18 cellular contexts compared by ENCODE assay signal in the genomic region with DNA sequence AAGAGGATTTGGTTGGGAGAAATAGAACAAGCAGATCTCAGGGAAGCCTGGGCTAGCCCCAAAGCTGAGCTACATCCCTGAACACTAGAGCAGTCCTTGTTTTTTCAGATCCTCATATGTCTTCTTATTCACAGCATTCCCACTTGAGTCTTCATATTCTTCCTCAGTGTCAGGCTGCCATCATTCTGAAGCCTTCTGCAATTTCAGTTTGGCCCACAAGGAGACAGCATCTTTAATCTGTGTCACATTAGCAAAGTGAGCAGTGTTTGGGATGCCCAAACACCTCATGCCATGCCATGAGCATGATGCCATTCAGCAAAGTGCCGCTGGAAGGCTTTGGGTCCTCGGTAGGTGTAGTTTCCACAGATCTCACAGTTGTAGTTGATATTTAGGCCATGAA. TPM values are rescaled to one million over a fixed set of nuclear protein-coding genes. Genes with fewer than 3 reads are reported as not detected.
DNase-seq lines count a peak whose midpoint lies in the region; ATAC-seq, FAIRE-seq and TF ChIP-seq lines count a peak whose summit lies in the region.
"Had no signal": no experiment of that assay in that cellular context is flagged by ENCODE, and none has a peak within 500 bp of the region (broad histone marks: within the 10 kb centered on the region; RNA-seq: fewer than 3 reads in every experiment).

No MANE protein-coding gene starts in this region.

- RAD21 ChIA-PET in HCT116 (lab: Charles Lee; ENCODE audit: low non-redundant PET in 1 of 2, low total read pairs in 2 of 2, uncharacterized antibody in 2 of 2, unreplicated experiment in 2 of 2), result no interaction called here

- no peaks in the 10 kb centered on the region for H3K79me2 ChIP-seq in HCT116 (ENCODE audit: insufficient read depth, low read length)

- DNase-seq in HCT116 (ENCODE audit: low read depth, low spot score), result no peak
- DNase-seq in WTC11 (ENCODE audit: low spot score), result no peak
- DNase-seq in fibroblast of mammary gland (ENCODE audit: low read depth), result no peak
- DNase-seq in SK-N-DZ (ENCODE audit: low spot score), result no peak
- DNase-seq in kidney, result no peak
- DNase-seq in endothelial cell (ENCODE audit: low spot score), result no peak
- DNase-seq: Caco-2, DMS79 treated with DMSO at 0.1 percent for 48 hours, IMR-90, NCI-H146, NCI-H2107, NCI-H226, NCI-H526 treated with DMSO at 0.1 percent for 48 hours had no signal

- H3K9me2 ChIP-seq in HCT116 (ENCODE audit: insufficient read depth), result no peaks in the 10 kb centered on the region

- H3K36me3 ChIP-seq in HCT116 (ENCODE audit: control insufficient read depth in 1 of 2, insufficient read depth in 2 of 2, low read length in 2 of 2), result no peaks in the 10 kb centered on the region
- H3K36me3 ChIP-seq in kidney (ENCODE audit: control insufficient read depth in 1 of 2, insufficient read depth in 2 of 2, low read length in 2 of 2), result peaks cover 11 to 23% of the 10 kb centered on the region in 2 donors

- TF ChIP-seq CTCF in 22Rv1 (IDR thresholded peaks at IDR 0.05) (peak; percentile 14; the same call in 1 of the 2 replicates), HCT116 (IDR thresholded peaks at IDR 0.05 in 2 of 3, conservative IDR thresholded peaks at IDR 0.05 in 1 of 3; ENCODE audit: borderline replicate concordance in 1 of 3, insufficient read depth in 1 of 3, low read depth in 2 of 3, low read length in 2 of 3) (peak in 2 of 3 experiments; percentile 19 to 44; a peak in 3 of 6 replicates), WTC11 (IDR thresholded peaks at IDR 0.05) (no peak), fibroblast of mammary gland (conservative IDR thresholded peaks at IDR 0.05; ENCODE audit: control insufficient read depth, insufficient read depth, low read depth, low read length) (peak; percentile 12), kidney (IDR thresholded peaks at IDR 0.05; ENCODE audit: borderline replicate concordance, extremely low read depth, insufficient read depth) (no peak), endothelial cell (IDR thresholded peaks at IDR 0.05; ENCODE audit: unreplicated experiment) (no peak)

- intact Hi-C loops in HCT116 (cut with micrococcal nuclease), result loop anchor here (5.0 kb wide), 1 partner anchor 34 kb away; no protein-coding TSS in a partner anchor
- intact Hi-C loops in kidney (cut with DNase I), result no loop called here

- FAIRE-seq in kidney (lab: Jason Lieb, UNC), result no peak
- FAIRE-seq: A204.1 had no signal

- H3K9me3 Mint-ChIP-seq in WTC11 (no peaks in the 10 kb centered on the region), endothelial cell (ENCODE audit: unreplicated experiment) (no peaks in the 10 kb centered on the region)
- H3K9me3 Mint-ChIP-seq: CD14-positive monocyte had no signal

- peak; percentile 58; the same call in 1 of the 2 replicates for ATAC-seq in HCT116
- peak; percentile 26; the same call in 1 of the 2 replicates for ATAC-seq in WTC11
- no peak for ATAC-seq in HG02642 (IDR thresholded peaks at IDR 0.05; ENCODE audit: poor library complexity, unreplicated experiment)
- ATAC-seq: Right ventricle myocardium inferior had no signal

- H3K27ac Mint-ChIP-seq in WTC11 (no peak overlapping the region), endothelial cell (ENCODE audit: unreplicated experiment) (no peak overlapping the region)
- H3K27ac Mint-ChIP-seq: CD14-positive monocyte had no signal

- TF ChIP-seq RAD21 in HCT116 (IDR thresholded peaks at IDR 0.05; ENCODE audit: low read depth), result no peak

- no peak for TF ChIP-seq POLR2A in HCT116 (IDR thresholded peaks at IDR 0.05; ENCODE audit: borderline replicate concordance, extremely low read depth, insufficient read depth, insufficient read length)

- H3K4me1 ChIP-seq in HCT116 (ENCODE audit: control insufficient read depth in 1 of 2, insufficient read depth in 2 of 2, low read length in 2 of 2), result no peaks in the 10 kb centered on the region
- no peaks in the 10 kb centered on the region for H3K4me1 ChIP-seq in kidney (ENCODE audit: control insufficient read depth in 1 of 2, insufficient read depth in 1 of 2, low read depth in 1 of 2, low read length in 2 of 2)
- H3K4me1 ChIP-seq: Caco-2 had no signal

- no peak overlapping the region for H3K4me2 ChIP-seq in HCT116 (ENCODE audit: low read length)

- H3K4me3 Mint-ChIP-seq in WTC11 (no peak overlapping the region), endothelial cell (ENCODE audit: unreplicated experiment) (no peak overlapping the region)
- H3K4me3 Mint-ChIP-seq: CD14-positive monocyte had no signal

- H2AFZ ChIP-seq in HCT116 (ENCODE audit: low read depth, low read length, poor library complexity, severe bottlenecking), result no peak overlapping the region

- no peak overlapping the region for H3K9ac ChIP-seq in HCT116 (ENCODE audit: low read length)
- no peak overlapping the region for H3K9ac ChIP-seq in kidney (ENCODE audit: low read length in 2 of 2)

- H3K27ac ChIP-seq in 22Rv1 (no peak overlapping the region), HCT116 (ENCODE audit: low read depth, low read length) (no peak overlapping the region), kidney (ENCODE audit: low read depth in 2 of 2, low read length in 2 of 2) (no peak overlapping the region)

- H3K27me3 ChIP-seq in HCT116 (ENCODE audit: insufficient read depth, low read length), result no peaks in the 10 kb centered on the region

- H4K20me1 ChIP-seq in HCT116 (ENCODE audit: insufficient read depth), result no peaks in the 10 kb centered on the region

- H3K36me3 Mint-ChIP-seq in WTC11 (peaks cover 24% of the 10 kb centered on the region), endothelial cell (ENCODE audit: low read depth, unreplicated experiment) (peaks cover 47% of the 10 kb centered on the region)

- POLR2A ChIA-PET in HCT116 (lab: Charles Lee) (no interaction called here), WTC11 (lab: Charles Lee) (no interaction called here)

- no peaks in the 10 kb centered on the region for H3K27me3 Mint-ChIP-seq in WTC11 (ENCODE audit: low read depth)
- peaks cover 7% of the 10 kb centered on the region for H3K27me3 Mint-ChIP-seq in endothelial cell (ENCODE audit: unreplicated experiment)

- CTCF ChIA-PET in HCT116 (lab: Charles Lee), result no interaction called here
- CTCF ChIA-PET in WTC11 (lab: Charles Lee), result interaction anchor here (1.5 to 2.0 kb wide), 2 partner anchors 17 to 18 kb away, joined by 5 to 11 read pairs; no protein-coding TSS in a partner anchor

- no TSS peak for BruUV-seq in HCT116 (replicated peaks; lab: Mats Ljungman, UMichigan)

- no peak overlapping the region for H3K4me3 ChIP-seq in HCT116 (replicated peaks in 1 of 2; ENCODE audit: low read depth in 1 of 2, low read length in 2 of 2)
- H3K4me3 ChIP-seq in fibroblast of mammary gland (ENCODE audit: control insufficient read depth, low read depth, low read length), result no peak overlapping the region
- no peak overlapping the region for H3K4me3 ChIP-seq in kidney (ENCODE audit: low read length in 2 of 2)

- H3K4me1 Mint-ChIP-seq in WTC11 (peaks cover 7% of the 10 kb centered on the region), endothelial cell (ENCODE audit: unreplicated experiment) (peaks cover 12% of the 10 kb centered on the region)
- H3K4me1 Mint-ChIP-seq: CD14-positive monocyte had no signal

- H3K9me3 ChIP-seq in HCT116 (ENCODE audit: control insufficient read depth in 1 of 2, insufficient read depth in 1 of 2, low read depth in 1 of 2, low read length in 2 of 2) (no peaks in the 10 kb centered on the region), kidney (ENCODE audit: control insufficient read depth in 1 of 2, low read length in 2 of 2) (no peaks in the 10 kb centered on the region)
- H3K9me3 ChIP-seq: Caco-2 had no signal

TF ChIP-seq in HCT116, 20 proteins besides CTCF, POLR2A, EP300 and RAD21:
- TF ChIP-seq ELF1 (IDR thresholded peaks at IDR 0.05; ENCODE audit: borderline replicate concordance, low read depth) (no peak), CEBPB (IDR thresholded peaks at IDR 0.05; ENCODE audit: low read depth) (no peak), FOSL1 (IDR thresholded peaks at IDR 0.05; ENCODE audit: low read depth) (no peak)

TF ChIP-seq in WTC11, 78 proteins besides CTCF, POLR2A, EP300 and RAD21 (continues in another document):
- TF ChIP-seq NR3C1 (CRISPR knock-in tag; conservative IDR thresholded peaks at IDR 0.05; ENCODE audit: low read depth) (no peak), JUN (CRISPR knock-in tag; IDR thresholded peaks at IDR 0.05) (no peak), CREB1 (CRISPR knock-in tag; IDR thresholded peaks at IDR 0.05) (no peak)
- TF ChIP-seq, protein P1, sequence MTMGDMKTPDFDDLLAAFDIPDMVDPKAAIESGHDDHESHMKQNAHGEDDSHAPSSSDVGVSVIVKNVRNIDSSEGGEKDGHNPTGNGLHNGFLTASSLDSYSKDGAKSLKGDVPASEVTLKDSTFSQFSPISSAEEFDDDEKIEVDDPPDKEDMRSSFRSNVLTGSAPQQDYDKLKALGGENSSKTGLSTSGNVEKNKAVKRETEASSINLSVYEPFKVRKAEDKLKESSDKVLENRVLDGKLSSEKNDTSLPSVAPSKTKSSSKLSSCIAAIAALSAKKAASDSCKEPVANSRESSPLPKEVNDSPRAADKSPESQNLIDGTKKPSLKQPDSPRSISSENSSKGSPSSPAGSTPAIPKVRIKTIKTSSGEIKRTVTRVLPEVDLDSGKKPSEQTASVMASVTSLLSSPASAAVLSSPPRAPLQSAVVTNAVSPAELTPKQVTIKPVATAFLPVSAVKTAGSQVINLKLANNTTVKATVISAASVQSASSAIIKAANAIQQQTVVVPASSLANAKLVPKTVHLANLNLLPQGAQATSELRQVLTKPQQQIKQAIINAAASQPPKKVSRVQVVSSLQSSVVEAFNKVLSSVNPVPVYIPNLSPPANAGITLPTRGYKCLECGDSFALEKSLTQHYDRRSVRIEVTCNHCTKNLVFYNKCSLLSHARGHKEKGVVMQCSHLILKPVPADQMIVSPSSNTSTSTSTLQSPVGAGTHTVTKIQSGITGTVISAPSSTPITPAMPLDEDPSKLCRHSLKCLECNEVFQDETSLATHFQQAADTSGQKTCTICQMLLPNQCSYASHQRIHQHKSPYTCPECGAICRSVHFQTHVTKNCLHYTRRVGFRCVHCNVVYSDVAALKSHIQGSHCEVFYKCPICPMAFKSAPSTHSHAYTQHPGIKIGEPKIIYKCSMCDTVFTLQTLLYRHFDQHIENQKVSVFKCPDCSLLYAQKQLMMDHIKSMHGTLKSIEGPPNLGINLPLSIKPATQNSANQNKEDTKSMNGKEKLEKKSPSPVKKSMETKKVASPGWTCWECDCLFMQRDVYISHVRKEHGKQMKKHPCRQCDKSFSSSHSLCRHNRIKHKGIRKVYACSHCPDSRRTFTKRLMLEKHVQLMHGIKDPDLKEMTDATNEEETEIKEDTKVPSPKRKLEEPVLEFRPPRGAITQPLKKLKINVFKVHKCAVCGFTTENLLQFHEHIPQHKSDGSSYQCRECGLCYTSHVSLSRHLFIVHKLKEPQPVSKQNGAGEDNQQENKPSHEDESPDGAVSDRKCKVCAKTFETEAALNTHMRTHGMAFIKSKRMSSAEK (CRISPR knock-in tag; IDR thresholded peaks at IDR 0.05; ENCODE audit: borderline replicate concordance), result no peak

RNA-seq across cellular contexts. Expression of a gene that starts 56.6 kb away (rescaled TPM):
- total RNA-seq in HCT116 (2021; ENCODE audit: unreplicated experiment), result 0.05 TPM
- 0.09 and 0.12 TPM in 2 replicates for polyA plus RNA-seq in HCT116 (2012)
- total RNA-seq in WTC11 (2021), result 0.37 to 0.79 TPM (median 0.71 TPM) in 3 replicates
- polyA plus RNA-seq in SK-N-DZ (2014; cell fraction: cytosol; rRNA removed), result 17.6 and 18.0 TPM in 2 replicates
- polyA plus RNA-seq in SK-N-DZ (2014; cell fraction: nucleus; rRNA removed), result 14.6 and 29.2 TPM in 2 replicates
- 2.8 TPM for total RNA-seq in kidney
- 0.43 TPM for polyA plus RNA-seq in kidney (ENCODE audit: insufficient read depth, low read depth, low replicate concordance)
- total RNA-seq in endothelial cell (ENCODE audit: unreplicated experiment), result 34.1 TPM
- polyA plus RNA-seq: CD14-positive monocyte had no signal

Comparison
In these comparisons a context has a peak if more than half of its experiments do, and no peak if none do; other contexts are left out.
1. CTCF ChIP-seq: peak in 22Rv1 (single experiment), HCT116 (2 of 3) and fibroblast of mammary gland (single experiment); none in WTC11 (single experiment), kidney (single experiment) and endothelial cell (single experiment).